Comparison of ENCODE assay signal across 12 cellular contexts in genomic region chr17:63695889-63696288, GRCh38. TPM values are rescaled to one million over a fixed set of nuclear protein-coding genes. Genes with fewer than 3 reads are reported as not detected.
DNase-seq lines count a peak whose midpoint lies in the region; ATAC-seq, FAIRE-seq and TF ChIP-seq lines count a peak whose summit lies in the region.
"Had no signal": no experiment of that assay in that cellular context is flagged by ENCODE, and none has a peak within 500 bp of the region (broad histone marks: within the 10 kb centered on the region; RNA-seq: fewer than 3 reads in every experiment).

No MANE protein-coding gene starts in this region.

- H3K4me3 ChIP-seq in OCI-LY1 (ENCODE audit: low read depth, low read length, poor library complexity, severe bottlenecking) (peak overlapping the region; percentile 0), neural progenitor cell (no peak overlapping the region)
- H3K4me3 ChIP-seq: esophagus muscularis mucosa, thoracic aorta had no signal

- no peaks in the 10 kb centered on the region for H3K9me3 Mint-ChIP-seq in activated CD4-positive, alpha-beta T cell treated with anti-CD3 and anti-CD28 coated beads for 36 hours (ENCODE audit: low read depth)
- H3K9me3 Mint-ChIP-seq in activated naive CD8-positive, alpha-beta T cell treated with anti-CD3 and anti-CD28 coated beads, Interleukin-2, amount 10 ng/mL, durations not matched to agents 7 days and 5 days = no peaks in the 10 kb centered on the region
- no peaks in the 10 kb centered on the region for H3K9me3 Mint-ChIP-seq in neural progenitor cell

- H2AFZ ChIP-seq in OCI-LY1 (ENCODE audit: low read length) (no peak overlapping the region), neural progenitor cell (replicated peaks) (no peak overlapping the region)

- no peak for ATAC-seq in activated CD4-positive, alpha-beta T cell treated with anti-CD3 and anti-CD28 coated beads for 36 hours
- no peak for ATAC-seq in activated naive CD8-positive, alpha-beta T cell treated with anti-CD3 and anti-CD28 coated beads, Interleukin-2, amount 10 ng/mL, durations not matched to agents 7 days and 5 days (ENCODE audit: low read depth)
- ATAC-seq in HG02610 (IDR thresholded peaks at IDR 0.05; ENCODE audit: unreplicated experiment) = no peak
- ATAC-seq: activated CD4-positive, CD25-positive, alpha-beta regulatory T cell treated with anti-CD3 and anti-CD28 coated beads, Interleukin-2, amount 50 U/mL, for 24 hours had no signal

- peaks cover 49% of the 10 kb centered on the region for H3K4me1 Mint-ChIP-seq in activated CD4-positive, alpha-beta T cell treated with anti-CD3 and anti-CD28 coated beads for 36 hours
- H3K4me1 Mint-ChIP-seq in activated naive CD8-positive, alpha-beta T cell treated with anti-CD3 and anti-CD28 coated beads, Interleukin-2, amount 10 ng/mL, durations not matched to agents 7 days and 5 days = peaks cover 29% of the 10 kb centered on the region
- peaks cover 6% of the 10 kb centered on the region for H3K4me1 Mint-ChIP-seq in neural progenitor cell

- no peaks in the 10 kb centered on the region for H3K79me2 ChIP-seq in OCI-LY1 (ENCODE audit: insufficient read depth, low read length)
- H3K79me2 ChIP-seq in neural progenitor cell (ENCODE audit: low read depth) = no peaks in the 10 kb centered on the region

- CTCF ChIA-PET in activated CD4-positive, alpha-beta T cell treated with anti-CD3 and anti-CD28 coated beads for 36 hours (lab: Charles Lee) = interaction anchor here (0.6 to 3.4 kb wide), 7 partner anchors 14 to 220 kb away, joined by 3 to 23 read pairs (median 4); partner anchors contain the start of gene MAP3K3

- POLR2A ChIA-PET in activated CD4-positive, alpha-beta T cell treated with anti-CD3 and anti-CD28 coated beads for 36 hours (lab: Charles Lee) = interaction anchor here (2.2 kb wide), 1 partner anchor 78 kb away, joined by 8 read pairs; the partner anchor contains the start of genes CCDC47 and DDX42
- POLR2A ChIA-PET in activated naive CD8-positive, alpha-beta T cell treated with anti-CD3 and anti-CD28 coated beads, Interleukin-2, amount 10 ng/mL, durations not matched to agents 7 days and 5 days (lab: Charles Lee) = interaction anchor here (1.1 to 4.4 kb wide), 13 partner anchors 8 to 152 kb away, joined by 3 to 64 read pairs (median 8); partner anchors contain the start of genes CCDC47, DDX42 and MAP3K3

- H4K20me1 ChIP-seq in OCI-LY1 (ENCODE audit: insufficient read depth, low read length) (no peaks in the 10 kb centered on the region), neural progenitor cell (ENCODE audit: low read depth) (peaks cover 57% of the 10 kb centered on the region)

- no peaks in the 10 kb centered on the region for H3K9me3 ChIP-seq in OCI-LY1 (ENCODE audit: low read length)
- no peaks in the 10 kb centered on the region for H3K9me3 ChIP-seq in neural progenitor cell (ENCODE audit: low read depth)
- H3K9me3 ChIP-seq: esophagus muscularis mucosa, SK-N-SH, thoracic aorta had no signal

- no peak for DNase-seq in activated CD4-positive, alpha-beta T cell treated with anti-CD3 and anti-CD28 coated beads for 36 hours
- DNase-seq in activated CD4-positive, alpha-beta T cell treated with anti-CD3 and anti-CD28 coated beads for 1 hour = no peak
- DNase-seq in activated naive CD8-positive, alpha-beta T cell treated with anti-CD3 and anti-CD28 coated beads, Interleukin-2, amount 10 ng/mL, durations not matched to agents 7 days and 5 days = no peak
- no peak for DNase-seq in neural progenitor cell (ENCODE audit: low spot score)
- DNase-seq in hippocampal formation (lab: John Stamatoyannopoulos, UW) = no peak
- DNase-seq in H54 (ENCODE audit: insufficient read length, low spot score) = no peak

- H3K36me3 ChIP-seq in OCI-LY1 (ENCODE audit: insufficient read depth, low read length) (peaks cover 36% of the 10 kb centered on the region), neural progenitor cell (no peaks in the 10 kb centered on the region)

- TF ChIP-seq POLR2A in H54 (IDR thresholded peaks at IDR 0.05; ENCODE audit: low read depth, low read length) = no peak

- H3K4me1 ChIP-seq in OCI-LY1 (ENCODE audit: insufficient read depth, low read length, severe bottlenecking) (peaks cover 44% of the 10 kb centered on the region), neural progenitor cell (peaks cover 16% of the 10 kb centered on the region)

- H3K27me3 ChIP-seq in OCI-LY1 (ENCODE audit: insufficient read depth, low read length) (no peaks in the 10 kb centered on the region), neural progenitor cell (peaks cover 4% of the 10 kb centered on the region)

- H3K36me3 Mint-ChIP-seq in activated CD4-positive, alpha-beta T cell treated with anti-CD3 and anti-CD28 coated beads for 36 hours (ENCODE audit: low read depth) = peaks cover 24% of the 10 kb centered on the region
- peaks cover 30% of the 10 kb centered on the region for H3K36me3 Mint-ChIP-seq in activated naive CD8-positive, alpha-beta T cell treated with anti-CD3 and anti-CD28 coated beads, Interleukin-2, amount 10 ng/mL, durations not matched to agents 7 days and 5 days
- H3K36me3 Mint-ChIP-seq in neural progenitor cell = peaks cover 6% of the 10 kb centered on the region

- no peak overlapping the region for H3K4me3 Mint-ChIP-seq in activated CD4-positive, alpha-beta T cell treated with anti-CD3 and anti-CD28 coated beads for 36 hours
- peak overlapping the region; percentile 98 for H3K4me3 Mint-ChIP-seq in activated naive CD8-positive, alpha-beta T cell treated with anti-CD3 and anti-CD28 coated beads, Interleukin-2, amount 10 ng/mL, durations not matched to agents 7 days and 5 days
- peak overlapping the region; percentile 44 for H3K4me3 Mint-ChIP-seq in neural progenitor cell

- no peaks in the 10 kb centered on the region for H3K9me2 ChIP-seq in OCI-LY1 (ENCODE audit: low read depth, low read length)
- H3K9me2 ChIP-seq: SK-N-SH had no signal

- no peaks in the 10 kb centered on the region for H3K27me3 Mint-ChIP-seq in activated CD4-positive, alpha-beta T cell treated with anti-CD3 and anti-CD28 coated beads for 36 hours
- no peaks in the 10 kb centered on the region for H3K27me3 Mint-ChIP-seq in activated naive CD8-positive, alpha-beta T cell treated with anti-CD3 and anti-CD28 coated beads, Interleukin-2, amount 10 ng/mL, durations not matched to agents 7 days and 5 days
- H3K27me3 Mint-ChIP-seq in neural progenitor cell (ENCODE audit: insufficient read depth, low read depth) = peaks cover 13% of the 10 kb centered on the region

- intact Hi-C loops in activated CD4-positive, alpha-beta T cell treated with anti-CD3 and anti-CD28 coated beads for 36 hours (cut with DNase I, micrococcal nuclease) = loop anchor here (2.0 to 10.0 kb wide), 4 partner anchors 15 to 271 kb away; partner anchors contain the start of gene SMARCD2 (in 1 of the 2)

- peak overlapping the region; percentile 88 for H3K27ac Mint-ChIP-seq in activated CD4-positive, alpha-beta T cell treated with anti-CD3 and anti-CD28 coated beads for 36 hours
- H3K27ac Mint-ChIP-seq in activated naive CD8-positive, alpha-beta T cell treated with anti-CD3 and anti-CD28 coated beads, Interleukin-2, amount 10 ng/mL, durations not matched to agents 7 days and 5 days = peak overlapping the region; percentile 99
- H3K27ac Mint-ChIP-seq in neural progenitor cell = peak overlapping the region; percentile 35

- peak overlapping the region; percentile 92 for H3K4me2 ChIP-seq in OCI-LY1 (ENCODE audit: low read length)
- no peak overlapping the region for H3K4me2 ChIP-seq in neural progenitor cell
- H3K4me2 ChIP-seq: SK-N-SH had no signal

- FAIRE-seq in H54 (lab: Jason Lieb, UNC) = no peak

- TF ChIP-seq CTCF in OCI-LY1 (IDR thresholded peaks at IDR 0.05; ENCODE audit: low read length) = no peak
- no peak for TF ChIP-seq CTCF in neural progenitor cell (IDR thresholded peaks at IDR 0.05)

- H3K27ac ChIP-seq in OCI-LY1 (ENCODE audit: low read depth, low read length, poor library complexity, severe bottlenecking) = peak overlapping the region; percentile 98
- no peak overlapping the region for H3K27ac ChIP-seq in neural progenitor cell

- H3K9ac ChIP-seq in OCI-LY1 (ENCODE audit: low read length) (peak overlapping the region; percentile 34; the same call in 1 of the 2 replicates), neural progenitor cell (no peak overlapping the region)
- H3K9ac ChIP-seq: SK-N-SH had no signal

- H3F3A ChIP-seq in OCI-LY1 (ENCODE audit: insufficient read depth, low read length) (no peaks in the 10 kb centered on the region), neural progenitor cell (ENCODE audit: low read depth) (peaks cover 45% of the 10 kb centered on the region)

RNA-seq across cellular contexts. Expression of gene LIMD2, which starts 4.0 kb away (rescaled TPM):
- 100 to 1,000 TPM; 119 to 127 TPM for total RNA-seq in activated CD4-positive, alpha-beta T cell treated with anti-CD3 and anti-CD28 coated beads for 36 hours
- total RNA-seq in activated naive CD8-positive, alpha-beta T cell treated with anti-CD3 and anti-CD28 coated beads, Interleukin-2, amount 10 ng/mL, durations not matched to agents 7 days and 5 days = 100 to 1,000 TPM; 452 to 453 TPM
- total RNA-seq in neural progenitor cell (ENCODE audit: low replicate concordance) = 7.0 and 36.9 TPM in 2 replicates

RNA-seq across cellular contexts. Expression of gene STRADA, which starts 45.7 kb away (rescaled TPM):
- 10 to 100 TPM; 51.0 to 53.6 TPM for total RNA-seq in activated CD4-positive, alpha-beta T cell treated with anti-CD3 and anti-CD28 coated beads for 36 hours
- 10 to 100 TPM; 54.0 to 61.4 TPM for total RNA-seq in activated naive CD8-positive, alpha-beta T cell treated with anti-CD3 and anti-CD28 coated beads, Interleukin-2, amount 10 ng/mL, durations not matched to agents 7 days and 5 days
- total RNA-seq in neural progenitor cell (ENCODE audit: low replicate concordance) = 46.6 and 69.6 TPM in 2 replicates

Comparison
In these comparisons a context has a peak if more than half of its experiments do, and no peak if none do; other contexts are left out.
1. H3K27ac Mint-ChIP-seq: peak in every context shown above with its lines; median percentile 99 in activated naive CD8-positive, alpha-beta T cell treated with anti-CD3 and anti-CD28 coated beads, Interleukin-2, amount 10 ng/mL, durations not matched to agents 7 days and 5 days; 88 in activated CD4-positive, alpha-beta T cell treated with anti-CD3 and anti-CD28 coated beads for 36 hours; 35 in neural progenitor cell.